8 cellular contexts compared by ENCODE assay signal in genomic region chr9:129143031-129143441, GRCh38. TPM values are rescaled to one million over a fixed set of nuclear protein-coding genes. Genes with fewer than 3 reads are reported as not detected.
DNase-seq lines count a peak whose midpoint lies in the region; ATAC-seq, FAIRE-seq and TF ChIP-seq lines count a peak whose summit lies in the region.

No MANE protein-coding gene starts in this region.

- H3K27me3 ChIP-seq in right lobe of liver: no peaks in the 10 kb centered on the region

- TF ChIP-seq EP300 in A549 (IDR thresholded peaks at IDR 0.05): no peak

- H3K4me2 ChIP-seq in A549: peak overlapping the region; percentile 91

- peak overlapping the region; percentile 99 for H3K27ac ChIP-seq in A549
- H3K27ac ChIP-seq in right lobe of liver: peak overlapping the region; percentile 95 to 100 (median 99)

- peaks cover 0 to 9% (median 3%) of the 10 kb centered on the region in 4 donors for H3K36me3 ChIP-seq in right lobe of liver

- POLR2A ChIA-PET in A549 (lab: Yijun Ruan, JAX): interaction anchor here (1.0 to 2.6 kb wide), 9 partner anchors 11 to 610 kb away, joined by 3 to 23 read pairs (median 5); partner anchors contain the start of genes IER5L and PTGES

- H3K4me1 ChIP-seq in A549 (peaks cover 76% of the 10 kb centered on the region), right lobe of liver (peaks cover 0 to 51% (median 28%) of the 10 kb centered on the region in 4 donors)

- no peak overlapping the region for H3K4me3 ChIP-seq in A549
- H3K4me3 ChIP-seq in right lobe of liver: peak overlapping the region in 1 of 3 donors; percentile 8

- FAIRE-seq in A549 (lab: Jason Lieb, UNC) (peak; percentile 59), GM12891 (lab: Jason Lieb, UNC) (peak; percentile 63)

- peak; percentile 90 for TF ChIP-seq CTCF in A549 (IDR thresholded peaks at IDR 0.05)
- TF ChIP-seq CTCF in right lobe of liver (IDR thresholded peaks at IDR 0.05): peak; percentile 59 to 95 (median 90)

- no peak for TF ChIP-seq POLR2A in A549 (IDR thresholded peaks at IDR 0.05; ENCODE audit: low read length)
- no peak for TF ChIP-seq POLR2A in GM12891 (IDR thresholded peaks at IDR 0.05; ENCODE audit: low read depth, low read length)
- TF ChIP-seq POLR2A in right lobe of liver (IDR thresholded peaks at IDR 0.05): peak; percentile 13

- CTCF ChIA-PET in A549 (lab: Yijun Ruan, JAX): interaction anchor here (0.6 to 28.1 kb wide), 47 partner anchors 15 to 634 kb away, joined by 3 to 1029 read pairs (median 4); partner anchors contain the start of genes ASB6, C9orf50, IER5L and NTMT1

- intact Hi-C loops in right lobe of liver (cut with DNase I): no loop called here

- DNase-seq in A549 (ENCODE audit: low read depth in 1 of 2, low spot score in 1 of 2) (peak; percentile 84 to 92), GM12891 (ENCODE audit: insufficient read length, low spot score) (peak; percentile 81), NCI-H2227 (lab: John Stamatoyannopoulos, UW; ENCODE audit: unreplicated experiment) (peak; percentile 73), dermis blood vessel endothelial cell (peak; percentile 95), right lobe of liver (peak; percentile 81 to 84 (median 83))
- DNase-seq in activated CD4-positive, alpha-beta T cell treated with anti-CD3 and anti-CD28 coated beads, Interleukin-2, amount 50 U/mL, for 4 hours: peak; percentile 72 to 76
- peak; percentile 60 to 73 for DNase-seq in stimulated activated CD4-positive, alpha-beta T cell treated with anti-CD3 and anti-CD28 coated beads, Interleukin-4, amount 100 ng/mL, for 4 hours

- H3K9me3 ChIP-seq in A549: no peaks in the 10 kb centered on the region
- no peaks in the 10 kb centered on the region for H3K9me3 ChIP-seq in right lobe of liver

- peak; percentile 63 to 74 for TF ChIP-seq RAD21 in A549 (conservative IDR thresholded peaks at IDR 0.05 in 1 of 2, IDR thresholded peaks at IDR 0.05 in 1 of 2)

- WGBS in A549 (ENCODE audit: missing lambda C conversion rate): 21% methylated on average over 2 of the region's 2 CpGs
- WGBS in right lobe of liver (ENCODE audit: insufficient coverage, low coverage, low lambda C conversion rate, missing lambda C conversion rate): 17% methylated on average over 2 of the region's 2 CpGs

- ATAC-seq in A549: peak; percentile 27 to 66; a peak in 3 of 6 replicates
- peak; percentile 19 to 39 (median 28) for ATAC-seq in right lobe of liver
- ATAC-seq in GM19023 (IDR thresholded peaks at IDR 0.05; ENCODE audit: unreplicated experiment): no peak

TF ChIP-seq in A549, 52 proteins besides CTCF, POLR2A, EP300 and RAD21:
- peak; percentile 75 for TF ChIP-seq SMC3 (IDR thresholded peaks at IDR 0.05)
- no peak for TF ChIP-seq MYC (IDR thresholded peaks at IDR 0.05; ENCODE audit: borderline replicate concordance, low read length)
- TF ChIP-seq KDM1A (IDR thresholded peaks at IDR 0.05; ENCODE audit: low read depth): no peak
- TF ChIP-seq MAX (IDR thresholded peaks at IDR 0.05): peak; percentile 40; the same call in 1 of the 2 replicates
- 0 out of 2 replicates have a peak, but pooled peaks have one; percentile 24 for TF ChIP-seq HMGXB4 (CRISPR knock-in tag; IDR thresholded peaks at IDR 0.05; ENCODE audit: borderline replicate concordance)
- no peak for TF ChIP-seq USF2 (IDR thresholded peaks at IDR 0.05)

TF ChIP-seq in GM12891, 5 proteins besides CTCF, POLR2A, EP300 and RAD21:
- TF ChIP-seq TAF1 (IDR thresholded peaks at IDR 0.05; ENCODE audit: low read depth, low read length) (no peak), PAX5 (IDR thresholded peaks at IDR 0.05; ENCODE audit: insufficient read depth, low read length, severe bottlenecking) (no peak), SPI1 (IDR thresholded peaks at IDR 0.05; ENCODE audit: low read depth, low read length) (no peak)

RNA-seq across cellular contexts. Expression of gene PTPA, which starts 31.8 kb away (rescaled TPM):
- polyA plus RNA-seq in A549 (2011; rRNA removed): 140 and 149 TPM in 2 replicates
- 95.3 and 125 TPM in 2 replicates for polyA plus RNA-seq in A549 (2012; cell fraction: cytosol; rRNA removed)
- 109 and 124 TPM in 2 replicates for polyA plus RNA-seq in A549 (2012; cell fraction: nucleus; rRNA removed)
- 140 to 167 TPM (median 161 TPM) in 3 replicates for polyA plus RNA-seq in A549 (2017; fragmentation: RNase III; extraction: RNeasy Plus Mini Kit Qiagen cat#74134 plus additional on column Dnase treatment)
- polyA minus RNA-seq in A549 (2011; rRNA and poly(A)+ RNA removed): 150 and 168 TPM in 2 replicates
- 42.1 TPM for polyA plus RNA-seq in GM12891 (2012; ENCODE audit: low read depth, missing spikeins)
- 80.0 and 145 TPM in 2 replicates for total RNA-seq in dermis blood vessel endothelial cell
- total RNA-seq in right lobe of liver: 100 to 1,000 TPM in 1 of 6 experiments, 10 to 100 TPM in 5; 55.4 to 123 (median 62.0) TPM

RNA-seq across cellular contexts. Expression of gene CRAT, which starts 32.4 kb away (rescaled TPM):
- 20.5 and 20.8 TPM in 2 replicates for polyA plus RNA-seq in A549 (2011; rRNA removed)
- polyA plus RNA-seq in A549 (2012; cell fraction: cytosol; rRNA removed): 25.2 and 33.6 TPM in 2 replicates
- 37.5 and 53.0 TPM in 2 replicates for polyA plus RNA-seq in A549 (2012; cell fraction: nucleus; rRNA removed)
- 22.7 to 26.2 TPM (median 26.0 TPM) in 3 replicates for polyA plus RNA-seq in A549 (2017; fragmentation: RNase III; extraction: RNeasy Plus Mini Kit Qiagen cat#74134 plus additional on column Dnase treatment)
- 26.6 and 34.0 TPM in 2 replicates for polyA minus RNA-seq in A549 (2011; rRNA and poly(A)+ RNA removed)
- 1.9 TPM for polyA plus RNA-seq in GM12891 (2012; ENCODE audit: low read depth, missing spikeins)
- total RNA-seq in dermis blood vessel endothelial cell: 34.0 and 61.8 TPM in 2 replicates
- 100 to 1,000 TPM in 4 of 6 experiments, 10 to 100 TPM in 2; 86.1 to 146 (median 104) TPM for total RNA-seq in right lobe of liver

RNA-seq across cellular contexts. Expression of gene IER5L, which starts 35.0 kb away (rescaled TPM):
- polyA plus RNA-seq in A549 (2011; rRNA removed): 16.8 and 25.1 TPM in 2 replicates
- polyA plus RNA-seq in A549 (2012; cell fraction: cytosol; rRNA removed): 51.4 and 90.0 TPM in 2 replicates
- polyA plus RNA-seq in A549 (2012; cell fraction: nucleus; rRNA removed): 63.3 and 123 TPM in 2 replicates
- polyA plus RNA-seq in A549 (2017; fragmentation: RNase III; extraction: RNeasy Plus Mini Kit Qiagen cat#74134 plus additional on column Dnase treatment): 47.9 to 67.5 TPM (median 54.9 TPM) in 3 replicates
- polyA minus RNA-seq in A549 (2011; rRNA and poly(A)+ RNA removed): 18.1 and 21.3 TPM in 2 replicates
- polyA plus RNA-seq in GM12891 (2012; ENCODE audit: low read depth, missing spikeins): 0.19 TPM
- total RNA-seq in dermis blood vessel endothelial cell: 13.0 and 19.4 TPM in 2 replicates
- 10 to 100 TPM in 3 of 6 experiments, 1 to 10 TPM in 3; 2.7 to 19.8 (median 7.8) TPM for total RNA-seq in right lobe of liver
